In genomic region chr12:14765398-14765797, GRCh38 we compare ENCODE assay signal across 1 cellular context.
TF ChIP-seq lines count a peak whose summit lies in the region.

No MANE protein-coding gene starts in this region.

TF ChIP-seq in WTC11, 78 proteins besides CTCF, POLR2A, EP300 and RAD21 (continued from another document):
- TF ChIP-seq ZNF532 (CRISPR knock-in tag; IDR thresholded peaks at IDR 0.05; ENCODE audit: borderline replicate concordance) (no peak), PRRX2 (CRISPR knock-in tag; IDR thresholded peaks at IDR 0.05) (no peak), ZNF423 (CRISPR knock-in tag; IDR thresholded peaks at IDR 0.05) (no peak), HMGXB4 (CRISPR knock-in tag; IDR thresholded peaks at IDR 0.05) (no peak), TP53 (CRISPR knock-in tag; IDR thresholded peaks at IDR 0.05) (no peak), HMGA2 (CRISPR knock-in tag; IDR thresholded peaks at IDR 0.05) (no peak), FOXP4 (CRISPR knock-in tag; IDR thresholded peaks at IDR 0.05) (no peak), ZMAT4 (CRISPR knock-in tag; IDR thresholded peaks at IDR 0.05) (no peak), JUN (CRISPR knock-in tag; IDR thresholded peaks at IDR 0.05) (no peak)
